ENCODE assay signal across 17 cellular contexts in genomic region chr12:116698131-116698495, GRCh38. TPM values are rescaled to one million over a fixed set of nuclear protein-coding genes. Genes with fewer than 3 reads are reported as not detected.
DNase-seq lines count a peak whose midpoint lies in the region; ATAC-seq and TF ChIP-seq lines count a peak whose summit lies in the region.
"Had no signal": no experiment of that assay in that cellular context is flagged by ENCODE, and none has a peak within 500 bp of the region (broad histone marks: within the 10 kb centered on the region; RNA-seq: fewer than 3 reads in every experiment).

No MANE protein-coding gene starts in this region.

- CTCF ChIA-PET in mammary epithelial cell (lab: Charles Lee; ENCODE audit: low non-redundant PET) = no interaction called here

- H2AFZ ChIP-seq in mammary epithelial cell (ENCODE audit: low read depth, low read length) (no peak overlapping the region), hepatocyte (no peak overlapping the region)

- no peaks in the 10 kb centered on the region for H3K79me2 ChIP-seq in mammary epithelial cell (ENCODE audit: insufficient read depth, low read length)
- H3K79me2 ChIP-seq in hepatocyte = no peaks in the 10 kb centered on the region

- H3K36me3 ChIP-seq in mammary epithelial cell (ENCODE audit: insufficient read depth, low read length) = no peaks in the 10 kb centered on the region
- no peaks in the 10 kb centered on the region for H3K36me3 ChIP-seq in hepatocyte (replicated peaks; ENCODE audit: insufficient read depth, low read depth)
- H3K36me3 ChIP-seq: thoracic aorta had no signal

- no peaks in the 10 kb centered on the region for H3K9me3 ChIP-seq in mammary epithelial cell (replicated peaks; ENCODE audit: insufficient read depth, low read length)
- H3K9me3 ChIP-seq in hepatocyte (ENCODE audit: low read depth) = no peaks in the 10 kb centered on the region
- H3K9me3 ChIP-seq: thoracic aorta had no signal

- H4K20me1 ChIP-seq in mammary epithelial cell (ENCODE audit: insufficient read depth, low read length) (no peaks in the 10 kb centered on the region), hepatocyte (ENCODE audit: insufficient read depth, poor library complexity, severe bottlenecking) (no peaks in the 10 kb centered on the region)

- no peak overlapping the region for H3K27ac ChIP-seq in mammary epithelial cell (ENCODE audit: insufficient read depth, low read depth, low read length)
- peak overlapping the region; percentile 33 for H3K27ac ChIP-seq in hepatocyte
- H3K27ac ChIP-seq: thoracic aorta had no signal

- no peak for ATAC-seq in HG03521 (IDR thresholded peaks at IDR 0.05; ENCODE audit: unreplicated experiment)
- ATAC-seq: sciatic nerve; stimulated activated memory B cell treated with anti-CD40 and anti-IgM and Interleukin-4, amounts not matched to agents 10 μg/mL and 1 μg/mL and 100 μg/mL, for 72 hours had no signal

- H3K27me3 ChIP-seq in mammary epithelial cell (ENCODE audit: insufficient read depth, low read length) = peaks cover 6% of the 10 kb centered on the region
- H3K27me3 ChIP-seq in hepatocyte = peaks cover 9% of the 10 kb centered on the region

- dilution Hi-C loops in mammary epithelial cell (cut with HindIII; ENCODE audit: low sequenced_read_pairs) = no loop called here

- BruUV-seq in mammary epithelial cell (replicated peaks; lab: Mats Ljungman, UMichigan) = no TSS peak

- H3K4me3 ChIP-seq in mammary epithelial cell (replicated peaks in 1 of 3; ENCODE audit: insufficient read depth in 1 of 3, low read depth in 2 of 3, low read length in 3 of 3) (no peak overlapping the region), hepatocyte (no peak overlapping the region)
- H3K4me3 ChIP-seq: K562, lung, thoracic aorta had no signal

- in situ Hi-C loops in T47D (cut with HindIII; ENCODE audit: low pct_unique_long_range_greater_than_20kb, low sequenced_read_pairs) (no loop called here), mammary epithelial cell (cut with MboI; ENCODE audit: low sequenced_read_pairs in 2 of 2) (no loop called here)

- no peaks in the 10 kb centered on the region for H3K9me2 ChIP-seq in hepatocyte (replicated peaks; ENCODE audit: insufficient read depth)

- H3K4me1 ChIP-seq in mammary epithelial cell (ENCODE audit: insufficient read depth, low read length) = no peaks in the 10 kb centered on the region
- H3K4me1 ChIP-seq in hepatocyte (ENCODE audit: insufficient read depth) = peaks cover 17% of the 10 kb centered on the region

- DNase-seq in T47D (ENCODE audit: low read depth in 1 of 2, low spot score in 1 of 2) (peak; percentile 56 to 84), mammary epithelial cell (no peak), NCI-H2196 treated with DMSO at 0.1 percent for 48 hours (lab: John Stamatoyannopoulos, UW; ENCODE audit: unreplicated experiment) (peak; percentile 70), hepatocyte (ENCODE audit: low spot score) (peak; percentile 22), SK-N-DZ (ENCODE audit: low spot score) (no peak), glomerular visceral epithelial cell (ENCODE audit: extremely low spot score) (no peak)
- no peak for DNase-seq in activated naive CD4-positive, alpha-beta T cell treated with Interleukin-2 at 50 U/mL for 16 hours
- DNase-seq: activated naive CD8-positive, alpha-beta T cell treated with anti-CD3 and anti-CD28 coated beads for 36 hours; cortex of kidney; naive B cell had no signal

- TF ChIP-seq CTCF in mammary epithelial cell (conservative IDR thresholded peaks at IDR 0.05 in 1 of 2, IDR thresholded peaks at IDR 0.05 in 1 of 2; ENCODE audit: extremely low read depth in 1 of 2, insufficient read depth in 1 of 2, low read depth in 1 of 2, low read length in 2 of 2) = no peak
- TF ChIP-seq CTCF in hepatocyte (IDR thresholded peaks at IDR 0.05; ENCODE audit: poor library complexity) = no peak

- 79% methylated on average over 6 of the region's 8 CpGs for WGBS in mammary epithelial cell (ENCODE audit: low coverage, missing lambda C conversion rate)
- WGBS in hepatocyte (ENCODE audit: low lambda C conversion rate, missing lambda C conversion rate) = 59% methylated on average over 8 of the region's 8 CpGs

- no peak overlapping the region for H3K4me2 ChIP-seq in mammary epithelial cell (ENCODE audit: insufficient read depth, low read depth, low read length)
- H3K4me2 ChIP-seq in hepatocyte = peak overlapping the region; percentile 34

- intact Hi-C loops in mammary epithelial cell (cut with micrococcal nuclease) = no loop called here

- no peak overlapping the region for H3K9ac ChIP-seq in mammary epithelial cell (ENCODE audit: insufficient read depth, low read length)

RNA-seq across cellular contexts. Expression of gene SPRING1, which starts 39.8 kb away (rescaled TPM):
- total RNA-seq in mammary epithelial cell (10 to 100 TPM; 31.2 to 45.0 TPM), hepatocyte (94.5 and 95.2 TPM in 2 replicates)
- polyA plus RNA-seq in mammary epithelial cell (15.1 TPM), hepatocyte (36.0 and 42.2 TPM in 2 replicates)
- polyA minus RNA-seq in mammary epithelial cell = 34.8 TPM
- 25.0 and 38.0 TPM in 2 replicates for polyA plus RNA-seq in SK-N-DZ (2014; cell fraction: cytosol; rRNA removed)
- 12.8 and 18.9 TPM in 2 replicates for polyA plus RNA-seq in SK-N-DZ (2014; cell fraction: nucleus; rRNA removed)

RNA-seq across cellular contexts. Expression of gene RNFT2, which starts 40.0 kb away (rescaled TPM):
- 1 to 10 TPM; 2.0 to 3.0 TPM for total RNA-seq in mammary epithelial cell
- polyA plus RNA-seq in mammary epithelial cell = 0.57 TPM
- not detected for polyA minus RNA-seq in mammary epithelial cell
- 2.6 and 2.9 TPM in 2 replicates for total RNA-seq in hepatocyte
- polyA plus RNA-seq in hepatocyte = 1.5 and 2.8 TPM in 2 replicates
- 30.6 and 38.3 TPM in 2 replicates for polyA plus RNA-seq in SK-N-DZ (2014; cell fraction: cytosol; rRNA removed)
- polyA plus RNA-seq in SK-N-DZ (2014; cell fraction: nucleus; rRNA removed) = 28.4 and 56.8 TPM in 2 replicates
- polyA plus RNA-seq: CD14-positive monocyte had no signal

Comparison
In these comparisons a context has a peak if more than half of its experiments do, and no peak if none do; other contexts are left out.
1. DNase-seq: peak in T47D (2 of 2), NCI-H2196 treated with DMSO at 0.1 percent for 48 hours (single experiment) and hepatocyte (single experiment); none in mammary epithelial cell (single experiment), SK-N-DZ (single experiment), activated naive CD4-positive, alpha-beta T cell treated with Interleukin-2 at 50 U/mL for 16 hours (single experiment) and glomerular visceral epithelial cell (single experiment).